8 cellular contexts compared by ENCODE assay signal in the genomic region with DNA sequence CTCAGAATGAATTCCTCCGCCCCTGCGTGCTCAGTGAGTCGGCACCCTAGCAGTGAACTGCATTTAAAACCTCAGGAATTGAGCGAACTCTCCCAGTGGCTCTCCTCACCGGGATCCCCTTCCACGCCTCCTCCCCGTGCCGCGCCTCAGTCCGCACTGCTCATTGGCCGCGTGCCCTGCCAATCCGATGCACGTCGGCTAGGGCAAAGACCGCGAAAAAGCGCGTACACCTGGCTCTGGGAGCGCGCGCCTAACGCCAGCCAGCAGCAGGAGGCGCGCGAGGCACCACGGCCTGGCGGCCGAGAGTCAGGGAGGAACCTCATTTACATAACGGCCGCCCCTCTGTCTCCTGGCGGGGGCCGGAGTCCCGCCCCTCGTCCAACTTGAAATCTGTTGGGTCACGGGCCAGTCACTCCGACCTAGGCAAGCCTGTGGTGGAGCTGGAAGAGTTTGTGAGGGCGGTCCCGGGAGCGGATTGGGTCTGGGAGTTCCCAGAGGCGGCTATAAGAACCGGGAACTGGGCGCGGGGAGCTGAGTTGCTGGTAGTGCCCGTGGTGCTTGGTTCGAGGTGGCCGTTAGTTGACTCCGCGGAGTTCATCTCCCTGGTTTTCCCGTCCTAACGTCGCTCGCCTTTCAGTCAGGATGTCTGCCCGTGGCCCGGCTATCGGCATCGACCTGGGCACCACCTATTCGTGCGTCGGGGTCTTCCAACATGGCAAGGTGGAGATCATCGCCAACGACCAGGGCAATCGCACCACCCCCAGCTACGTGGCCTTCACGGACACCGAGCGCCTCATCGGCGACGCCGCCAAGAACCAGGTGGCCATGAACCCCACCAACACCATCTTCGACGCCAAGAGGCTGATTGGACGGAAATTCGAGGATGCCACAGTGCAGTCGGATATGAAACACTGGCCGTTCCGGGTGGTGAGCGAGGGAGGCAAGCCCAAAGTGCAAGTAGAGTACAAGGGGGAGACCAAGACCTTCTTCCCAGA. TPM values are rescaled to one million over a fixed set of nuclear protein-coding genes. Genes with fewer than 3 reads are reported as not detected.
DNase-seq lines count a peak whose midpoint lies in the region; ATAC-seq and TF ChIP-seq lines count a peak whose summit lies in the region.

A gene (plus strand): TSS at position 534 of the 995 bp plus-strand sequence. CDS start 109 bp downstream, at position 643.

- H3K36me3 Mint-ChIP-seq in activated B cell treated with CpG ODN at 0.5 μM for 24 hours (ENCODE audit: low read depth), result peaks cover 7% of the 10 kb centered on the region

- DNase-seq in NCI-H2107 treated with DMSO at 0.1 percent for 48 hours (lab: John Stamatoyannopoulos, UW; ENCODE audit: unreplicated experiment), result peak; percentile 84
- DNase-seq in activated B cell treated with CpG ODN at 0.5 μM for 24 hours, result peak; percentile 93
- DNase-seq in central memory CD4-positive, alpha-beta T cell, result peak; percentile 93
- DNase-seq in inferior parietal cortex (ENCODE audit: extremely low spot score), result peak; percentile 96
- peak; percentile 99 for DNase-seq in spleen
- no peak for DNase-seq in GDM1 (lab: John Stamatoyannopoulos, UW)

- peaks cover 2% of the 10 kb centered on the region for H3K27me3 Mint-ChIP-seq in activated B cell treated with CpG ODN at 0.5 μM for 24 hours

- intact Hi-C loops in activated B cell treated with CpG ODN at 0.5 μM for 24 hours (cut with micrococcal nuclease), result loop anchor here (1.0 to 5.0 kb wide), 9 partner anchors 37 to 1967 kb away; a partner anchor contains a TSS
- intact Hi-C loops in spleen (cut with DNase I; ENCODE audit: low total_unique reads), result loop anchor here (10.0 kb wide), 1 partner anchor 84 kb away; no protein-coding TSS in a partner anchor

- H3K9me3 Mint-ChIP-seq in activated B cell treated with CpG ODN at 0.5 μM for 24 hours, result no peaks in the 10 kb centered on the region

- H3K4me1 ChIP-seq in spleen, result peaks cover 6 to 42% (median 28%) of the 10 kb centered on the region in 6 donors

- TF ChIP-seq CTCF in activated B cell treated with CpG ODN at 0.5 μM for 24 hours (IDR thresholded peaks at IDR 0.05) (no peak), spleen (IDR thresholded peaks at IDR 0.05 in 8 of 11, conservative IDR thresholded peaks at IDR 0.05 in 3 of 11) (peak; percentile 82 to 96 (median 92))

- peak within 1 kb of the TSS; percentile 48 to 89 (median 68) for H3K4me3 ChIP-seq in spleen

- H3K27me3 ChIP-seq in spleen (replicated peaks in 1 of 7), result peaks cover 0 to 32% (median 13%) of the 10 kb centered on the region in 7 donors

- peak within 1 kb of the TSS; percentile 100 for H3K4me3 Mint-ChIP-seq in activated B cell treated with CpG ODN at 0.5 μM for 24 hours

- POLR2A ChIA-PET in activated B cell treated with CpG ODN at 0.5 μM for 24 hours (lab: Charles Lee), result interaction anchor here (0.5 to 3.1 kb wide), 23 partner anchors 10 to 997 kb away, joined by 3 to 55 read pairs (median 3); a partner anchor contains a TSS

- WGBS in spleen, 5 donors, result 9 to 18% (median 11%) methylated on average over 50 to 79 of the region's 79 CpGs

- ATAC-seq in GM18505 (IDR thresholded peaks at IDR 0.05; ENCODE audit: unreplicated experiment) (peak; percentile 94), HG02973 (IDR thresholded peaks at IDR 0.05; ENCODE audit: unreplicated experiment) (peak; percentile 92), activated B cell treated with CpG ODN at 0.5 μM for 24 hours (ENCODE audit: low read depth) (peak; percentile 90)

- CTCF ChIA-PET in activated B cell treated with CpG ODN at 0.5 μM for 24 hours (lab: Charles Lee), result interaction anchor here (0.6 to 1.4 kb wide), 5 partner anchors 8 to 95 kb away, joined by 3 to 5 read pairs (median 4); no protein-coding TSS in a partner anchor

- H3K9me3 ChIP-seq in spleen, result peaks cover 0 to 14% (median 7%) of the 10 kb centered on the region in 8 donors

- peaks cover 33% of the 10 kb centered on the region for H3K4me1 Mint-ChIP-seq in activated B cell treated with CpG ODN at 0.5 μM for 24 hours

- no peaks in the 10 kb centered on the region for H3K36me3 ChIP-seq in spleen

- peak within 1 kb of the TSS; percentile 96 for H3K27ac Mint-ChIP-seq in activated B cell treated with CpG ODN at 0.5 μM for 24 hours

- peak within 1 kb of the TSS in 7 of 8 donors; percentile 65 to 85 (median 80) for H3K27ac ChIP-seq in spleen

- TF ChIP-seq POLR2A in GM18505 (IDR thresholded peaks at IDR 0.05; ENCODE audit: borderline replicate concordance, extremely low read depth, insufficient read depth, insufficient read length) (peak; percentile 89), spleen (IDR thresholded peaks at IDR 0.05) (peak; percentile 34 to 78 (median 57))

RNA-seq across cellular contexts. Expression of the gene that starts here (rescaled TPM):
- total RNA-seq in activated B cell treated with CpG ODN at 0.5 μM for 24 hours, result 3.8 and 5.4 TPM in 2 replicates
- total RNA-seq in spleen, result 10 to 100 TPM; 15.2 to 53.8 (median 31.4) TPM
- polyA plus RNA-seq in spleen, result 10 to 100 TPM in 1 of 3 donors, 1 to 10 TPM in 2; 3.9 to 10.8 (median 6.0) TPM
